ENCODE assay signal across 30 cellular contexts in genomic region chr15:79132770-79133169, GRCh38. TPM values are rescaled to one million over a fixed set of nuclear protein-coding genes. Genes with fewer than 3 reads are reported as not detected.
"Had no signal": no experiment of that assay in that cellular context is flagged by ENCODE, and none has a peak within 500 bp of the region (broad histone marks: within the 10 kb centered on the region; RNA-seq: fewer than 3 reads in every experiment).

No MANE protein-coding gene starts in this region.

- H3K27ac Mint-ChIP-seq: activated CD4-positive, alpha-beta T cell treated with anti-CD3 and anti-CD28 coated beads, Interleukin-2, amount 10 ng/mL, durations not matched to agents 24 days and 14 days; activated CD8-positive, alpha-beta T cell treated with anti-CD3 and anti-CD28 coated beads for 36 hours; activated naive CD8-positive, alpha-beta T cell treated with anti-CD3 and anti-CD28 coated beads for 36 hours; activated T-cell treated with anti-CD3 and anti-CD28 coated beads, Interleukin-2, amount 50 U/mL, for 72 hours; activated T-helper 17 cell treated with anti-CD3 and anti-CD28 coated beads, Interleukin-2, amount 50 U/mL, for 72 hours had no signal

- H3K9me3 Mint-ChIP-seq: activated CD4-positive, alpha-beta T cell treated with anti-CD3 and anti-CD28 coated beads, Interleukin-2, amount 10 ng/mL, durations not matched to agents 24 days and 14 days; activated CD8-positive, alpha-beta T cell treated with anti-CD3 and anti-CD28 coated beads for 36 hours; activated naive CD8-positive, alpha-beta T cell treated with anti-CD3 and anti-CD28 coated beads for 36 hours; activated T-helper 17 cell treated with anti-CD3 and anti-CD28 coated beads, Interleukin-2, amount 50 U/mL, for 72 hours had no signal

- H3K36me3 Mint-ChIP-seq: activated naive CD8-positive, alpha-beta T cell treated with anti-CD3 and anti-CD28 coated beads for 36 hours had no signal

- H3K4me1 Mint-ChIP-seq: activated CD4-positive, alpha-beta T cell treated with anti-CD3 and anti-CD28 coated beads, Interleukin-2, amount 10 ng/mL, durations not matched to agents 24 days and 14 days; activated naive CD8-positive, alpha-beta T cell treated with anti-CD3 and anti-CD28 coated beads for 36 hours; activated T-helper 17 cell treated with anti-CD3 and anti-CD28 coated beads, Interleukin-2, amount 50 U/mL, for 72 hours had no signal

- H3K27me3 ChIP-seq: SJCRH30 had no signal

- H3K9ac ChIP-seq: KMS-11 had no signal

- H3K4me3 Mint-ChIP-seq: activated CD4-positive, alpha-beta T cell treated with anti-CD3 and anti-CD28 coated beads, Interleukin-2, amount 10 ng/mL, durations not matched to agents 24 days and 14 days; activated CD8-positive, alpha-beta T cell treated with anti-CD3 and anti-CD28 coated beads for 36 hours; activated naive CD8-positive, alpha-beta T cell treated with anti-CD3 and anti-CD28 coated beads for 36 hours; activated T-cell treated with anti-CD3 and anti-CD28 coated beads, Interleukin-2, amount 50 U/mL, for 72 hours; activated T-helper 17 cell treated with anti-CD3 and anti-CD28 coated beads, Interleukin-2, amount 50 U/mL, for 72 hours had no signal

- H3K27ac ChIP-seq: KMS-11, SJCRH30, SK-N-MC, WERI-Rb-1 had no signal

- DNase-seq: activated CD4-positive, alpha-beta T cell treated with anti-CD3 and anti-CD28 coated beads for 1 hour; activated CD4-positive, alpha-beta T cell treated with anti-CD3 and anti-CD28 coated beads, Interleukin-2, amount 10 ng/mL, durations not matched to agents 24 days and 14 days; activated CD4-positive, alpha-beta T cell treated with anti-CD3 and anti-CD28 coated beads, Interleukin-2, amount 50 U/mL, for 4 hours; activated CD4-positive, CD25-positive, alpha-beta regulatory T cell; activated CD8-positive, alpha-beta T cell treated with anti-CD3 and anti-CD28 coated beads for 36 hours; activated effector memory CD4-positive, alpha-beta T cell treated with anti-CD3 and anti-CD28 coated beads, Interleukin-2, amount 50 U/mL, for 16 hours; activated naive CD4-positive, alpha-beta T cell; activated naive CD4-positive, alpha-beta T cell treated with anti-CD3 and anti-CD28 coated beads, Interleukin-2, amount 50 U/mL, for 16 hours; activated naive CD8-positive, alpha-beta T cell treated with anti-CD3 and anti-CD28 coated beads for 36 hours; activated T-cell treated with anti-CD3 and anti-CD28 coated beads, Interleukin-2, amount 50 U/mL, for 1 hour; activated T-cell treated with anti-CD3 and anti-CD28 coated beads, Interleukin-2, amount 50 U/mL, for 72 hours; amniotic stem cell; aorta; caudate nucleus; NCI-H1105 treated with DMSO at 0.1 percent for 48 hours; NCI-H1436; NCI-H1694; NCI-H2029; NCI-H345; NCI-H524 treated with DMSO at 0.1 percent for 48 hours; SHP77; SJCRH30; T1000; WERI-Rb-1 had no signal

- H3K4me2 ChIP-seq: KMS-11 had no signal

- H3K4me1 ChIP-seq: SJCRH30 had no signal

- ATAC-seq: activated CD8-positive, alpha-beta T cell treated with anti-CD3 and anti-CD28 coated beads for 36 hours; activated T-cell treated with anti-CD3 and anti-CD28 coated beads, Interleukin-2, amount 50 U/mL, for 72 hours; activated T-helper 17 cell treated with anti-CD3 and anti-CD28 coated beads, Interleukin-2, amount 50 U/mL, for 72 hours; Panc1 had no signal

- H3K9me3 ChIP-seq: SJCRH30 had no signal

- H3K4me3 ChIP-seq: SJCRH30, SK-N-MC had no signal

- H3K36me3 ChIP-seq: SJCRH30, WERI-Rb-1 had no signal

RNA-seq across cellular contexts. Expression of gene RASGRF1, which starts 42.2 kb away (rescaled TPM):
- total RNA-seq: activated CD4-positive, alpha-beta T cell treated with anti-CD3 and anti-CD28 coated beads, Interleukin-2, amount 10 ng/mL, durations not matched to agents 24 days and 14 days; activated CD8-positive, alpha-beta T cell treated with anti-CD3 and anti-CD28 coated beads for 36 hours; activated naive CD8-positive, alpha-beta T cell treated with anti-CD3 and anti-CD28 coated beads for 36 hours; activated T-cell treated with anti-CD3 and anti-CD28 coated beads, Interleukin-2, amount 50 U/mL, for 72 hours; activated T-helper 17 cell treated with anti-CD3 and anti-CD28 coated beads, Interleukin-2, amount 50 U/mL, for 72 hours; NCI-H460; T-helper 2 cell treated with Interferon-gamma antibody and Interleukin-4, amounts not matched to agents 100 ng/mL and 5 ng/mL, for 36 hours had no signal
- polyA plus RNA-seq: aorta had no signal
